In genomic region chr7:113049221-113049620, GRCh38 we compare ENCODE assay signal across 2 cellular contexts. TPM values are rescaled to one million over a fixed set of nuclear protein-coding genes. Genes with fewer than 3 reads are reported as not detected.
"Had no signal": no experiment of that assay in that cellular context is flagged by ENCODE, and none has a peak within 500 bp of the region (broad histone marks: within the 10 kb centered on the region; RNA-seq: fewer than 3 reads in every experiment).

No MANE protein-coding gene starts in this region.

RNA-seq across cellular contexts. Expression of gene GPR85, which starts 37.4 kb away (rescaled TPM):
- total RNA-seq: naive thymus-derived CD4-positive, alpha-beta T cell had no signal
- polyA plus RNA-seq: immature natural killer cell had no signal
